In genomic region chr6:105920071-105920470, GRCh38 we compare ENCODE assay signal across 17 cellular contexts.
"Had no signal": no experiment of that assay in that cellular context is flagged by ENCODE, and none has a peak within 500 bp of the region (broad histone marks: within the 10 kb centered on the region; RNA-seq: fewer than 3 reads in every experiment).

No MANE protein-coding gene starts in this region.

- H3K4me3 Mint-ChIP-seq: brain; dendritic cell treated with granulocyte-macrophage colony-stimulating factor and Interleukin-4, amounts not matched to agents 40 ng/mL and 50 ng/mL, for 4 days; effector memory CD8-positive, alpha-beta T cell; memory B cell; nephron had no signal

- H3K27me3 ChIP-seq: left lung, right lobe of liver, testis had no signal

- H3K9me3 ChIP-seq: left lung, right lobe of liver, testis had no signal

- ATAC-seq: effector memory CD8-positive, alpha-beta T cell; left lung; right lobe of liver had no signal

- H3K27ac Mint-ChIP-seq: activated T-helper 2 cell treated with anti-CD3 and anti-CD28 coated beads, Interferon-gamma antibody, Interleukin-2, Interleukin-4, amounts not matched to agents 10 μg/mL and 5 μg/mL and 100 μg/mL, durations not matched to agents 14 hours and 24 hours and 36 hours; brain; dendritic cell treated with granulocyte-macrophage colony-stimulating factor and Interleukin-4, amounts not matched to agents 40 ng/mL and 50 ng/mL, for 4 days; effector memory CD8-positive, alpha-beta T cell; memory B cell; nephron; progenitor cell of endocrine pancreas had no signal

- DNase-seq: activated CD4-positive, alpha-beta T cell treated with anti-CD3 and anti-CD28 coated beads for 48 hours; activated naive CD4-positive, alpha-beta T cell treated with anti-CD3 and anti-CD28 coated beads, Interleukin-2, amount 50 U/mL, for 16 hours; amygdala; effector memory CD8-positive, alpha-beta T cell; erythroblast; left lung; occipital lobe; right lobe of liver; stimulated activated naive CD4-positive, alpha-beta T cell; testis had no signal

- H3K4me1 Mint-ChIP-seq: brain, memory B cell, nephron had no signal

- H3K4me1 ChIP-seq: left lung, right lobe of liver had no signal

- H3K36me3 ChIP-seq: left lung, right lobe of liver had no signal

- H3K9me3 Mint-ChIP-seq: dendritic cell treated with granulocyte-macrophage colony-stimulating factor and Interleukin-4, amounts not matched to agents 40 ng/mL and 50 ng/mL, for 4 days; effector memory CD8-positive, alpha-beta T cell; memory B cell had no signal

- H3K4me3 ChIP-seq: left lung, right lobe of liver, testis had no signal

- H3K27me3 Mint-ChIP-seq: dendritic cell treated with granulocyte-macrophage colony-stimulating factor and Interleukin-4, amounts not matched to agents 40 ng/mL and 50 ng/mL, for 4 days; progenitor cell of endocrine pancreas had no signal

- H3K27ac ChIP-seq: left lung, right lobe of liver, testis, VCaP had no signal

- H3K36me3 Mint-ChIP-seq: brain, memory B cell had no signal
